Comparison of ENCODE assay signal across 8 cellular contexts in genomic region chr22:39388261-39389011, GRCh38. TPM values are rescaled to one million over a fixed set of nuclear protein-coding genes. Genes with fewer than 3 reads are reported as not detected.
A peak's percentile ranks its signal among the peaks of the same experiment; 100 is the strongest.
DNase-seq lines count a peak whose midpoint lies in the region; ATAC-seq and TF ChIP-seq lines count a peak whose summit lies in the region.

No MANE protein-coding gene starts in this region.

- peak; percentile 98 for DNase-seq in G401 (ENCODE audit: low spot score)
- peak; percentile 78 for DNase-seq in IMR-90
- DNase-seq in WERI-Rb-1 = peak; percentile 95
- peak in 44 of 61 donors; percentile 2 to 98 (median 42) for DNase-seq in caudate nucleus (lab: John Stamatoyannopoulos, UW)
- peak; percentile 100 for DNase-seq in iPS-NIHi7 (ENCODE audit: extremely low spot score)
- peak; percentile 38 for DNase-seq in smooth muscle cell (lab: John Stamatoyannopoulos, UW; ENCODE audit: unreplicated experiment)
- no peak for DNase-seq in NK-92 (lab: John Stamatoyannopoulos, UW; ENCODE audit: unreplicated experiment)

- intact Hi-C loops in IMR-90 (cut with micrococcal nuclease) = no loop called here

- H3K27me3 ChIP-seq in IMR-90 (ENCODE audit: control insufficient read depth, insufficient read depth, low read length) (no peaks in the 10 kb centered on the region), WERI-Rb-1 (ENCODE audit: insufficient read depth, low read depth, severe bottlenecking) (no peaks in the 10 kb centered on the region), smooth muscle cell (ENCODE audit: low read depth) (no peaks in the 10 kb centered on the region)

- H3K79me2 ChIP-seq in smooth muscle cell (ENCODE audit: low read depth) = no peaks in the 10 kb centered on the region

- no peak overlapping the region for H3K27ac ChIP-seq in IMR-90 (ENCODE audit: insufficient read depth, low read length)
- H3K27ac ChIP-seq in WERI-Rb-1 = no peak overlapping the region
- H3K27ac ChIP-seq in caudate nucleus (ENCODE audit: low read depth, low read length) = no peak overlapping the region
- no peak overlapping the region for H3K27ac ChIP-seq in smooth muscle cell (ENCODE audit: low read depth)

- no peak for TF ChIP-seq POLR2A in IMR-90 (IDR thresholded peaks at IDR 0.05; ENCODE audit: low read depth, low read length)

- whole genome bisulfite sequencing in IMR-90 (ENCODE audit: extremely low coverage in 2 of 2, insufficient read length in 1 of 2), 2 experiments = 3% methylated on average over 37 of the region's 56 CpGs; no CpG with 5 or more reads in 1 of the 2 experiments
- 3% methylated on average over 45 of the region's 56 CpGs for WGBS in smooth muscle cell (ENCODE audit: low lambda C conversion rate)

- peaks cover 3% of the 10 kb centered on the region for H3K9me1 ChIP-seq in IMR-90 (ENCODE audit: insufficient read depth, low read length)

- H3K23ac ChIP-seq in IMR-90 (ENCODE audit: low read depth, low read length) = no peak overlapping the region

- H3K36me3 ChIP-seq in IMR-90 (ENCODE audit: control insufficient read depth, insufficient read depth, low read length) (no peaks in the 10 kb centered on the region), WERI-Rb-1 (no peaks in the 10 kb centered on the region), smooth muscle cell (ENCODE audit: low read depth) (no peaks in the 10 kb centered on the region)

- H2BK120ac ChIP-seq in IMR-90 (ENCODE audit: low read depth, low read length) = no peak overlapping the region

- no peaks in the 10 kb centered on the region for H3K9me3 ChIP-seq in IMR-90 (ENCODE audit: control insufficient read depth, insufficient read depth, low read length)
- no peaks in the 10 kb centered on the region for H3K9me3 ChIP-seq in WERI-Rb-1 (ENCODE audit: severe bottlenecking)
- H3K9me3 ChIP-seq in smooth muscle cell (replicated peaks; ENCODE audit: low read depth) = no peaks in the 10 kb centered on the region

- H4K20me1 ChIP-seq in IMR-90 (ENCODE audit: insufficient read depth, low read length) (no peaks in the 10 kb centered on the region), smooth muscle cell (ENCODE audit: low read depth) (no peaks in the 10 kb centered on the region)

- H3F3A ChIP-seq in smooth muscle cell (ENCODE audit: low read depth) = no peaks in the 10 kb centered on the region

- H3K4me3 ChIP-seq in IMR-90 (ENCODE audit: insufficient read depth, low read depth, low read length) = peak overlapping the region; percentile 40
- H3K4me3 ChIP-seq in WERI-Rb-1 (ENCODE audit: low read depth, low read length) = peak overlapping the region; percentile 67
- H3K4me3 ChIP-seq in smooth muscle cell = peak overlapping the region; percentile 65

- CTCF ChIA-PET in IMR-90 (lab: Yijun Ruan, JAX) = no interaction called here

- H3K9ac ChIP-seq in IMR-90 (ENCODE audit: low read depth, low read length) (peak overlapping the region; percentile 47; the same call in 1 of the 2 replicates), smooth muscle cell (ENCODE audit: low read depth) (no peak overlapping the region)

- in situ Hi-C loops in G401 (cut with HindIII; ENCODE audit: low sequenced_read_pairs) = loop anchor here (25.0 kb wide), 1 partner anchor 99 kb away; no protein-coding TSS in a partner anchor
- in situ Hi-C loops in IMR-90 (cut with MboI; ENCODE audit: low sequenced_read_pairs) = no loop called here

- H3K18ac ChIP-seq in IMR-90 (ENCODE audit: low read depth, low read length) = no peak overlapping the region

- H3K4ac ChIP-seq in IMR-90 (ENCODE audit: low read depth, low read length) = no peak overlapping the region

- H3K4me2 ChIP-seq in IMR-90 (ENCODE audit: low read depth, low read length) (peak overlapping the region; percentile 87), smooth muscle cell (peak overlapping the region; percentile 95)

- BruUV-seq in IMR-90 (replicated peaks; lab: Mats Ljungman, UMichigan) = no TSS peak

- H2BK15ac ChIP-seq in IMR-90 (ENCODE audit: low read depth, low read length) = no peak overlapping the region

- no peak overlapping the region for H2BK5ac ChIP-seq in IMR-90 (ENCODE audit: low read depth, low read length, poor library complexity, severe bottlenecking)

- no peak for TF ChIP-seq RAD21 in IMR-90 (IDR thresholded peaks at IDR 0.05; ENCODE audit: low read length)

- TF ChIP-seq CTCF in IMR-90 (conservative IDR thresholded peaks at IDR 0.05; ENCODE audit: low read depth, low read length) (no peak), WERI-Rb-1 (IDR thresholded peaks at IDR 0.05; ENCODE audit: low read depth, low read length) (no peak), smooth muscle cell (IDR thresholded peaks at IDR 0.05; ENCODE audit: borderline replicate concordance, insufficient read depth, poor library complexity, severe bottlenecking) (no peak)

- H4K91ac ChIP-seq in IMR-90 (ENCODE audit: insufficient read depth, low read depth, low read length) = no peak overlapping the region

- H2AFZ ChIP-seq in IMR-90 (replicated peaks; ENCODE audit: low read length, poor library complexity) (peak overlapping the region; percentile 99), smooth muscle cell (ENCODE audit: low read depth) (peak overlapping the region; percentile 74)

- H4K8ac ChIP-seq in IMR-90 (ENCODE audit: low read depth in 2 of 2, low read length in 2 of 2) = peak overlapping the region in 1 of 2 experiments; percentile 30; a peak in 1 of 4 replicates

- dilution Hi-C loops in IMR-90 (cut with HindIII; ENCODE audit: low sequenced_read_pairs, unreplicated experiment) = no loop called here

- no peak overlapping the region for H4K5ac ChIP-seq in IMR-90 (ENCODE audit: low read depth, low read length)

- no peaks in the 10 kb centered on the region for H3K79me1 ChIP-seq in IMR-90 (ENCODE audit: low read depth in 1 of 2, low read length in 2 of 2)

- no peak overlapping the region for H3K56ac ChIP-seq in IMR-90 (ENCODE audit: extremely low read depth, insufficient read depth, low read length)

- H3K4me1 ChIP-seq in IMR-90 (ENCODE audit: control insufficient read depth, insufficient read depth, low read length) = peaks cover 11% of the 10 kb centered on the region
- no peaks in the 10 kb centered on the region for H3K4me1 ChIP-seq in smooth muscle cell (ENCODE audit: low read depth)

- no peak overlapping the region for H2AK5ac ChIP-seq in IMR-90 (ENCODE audit: low read depth, low read length)

- POLR2A ChIA-PET in IMR-90 (lab: Charles Lee; ENCODE audit: unreplicated experiment) = interaction anchor here (0.7 kb wide), 1 partner anchor 55 kb away, joined by 17 read pairs; no protein-coding TSS in a partner anchor

- no peak overlapping the region for H2BK20ac ChIP-seq in IMR-90 (ENCODE audit: low read depth, low read length)

- peak; percentile 99 for ATAC-seq in IMR-90 (ENCODE audit: low read depth)
- ATAC-seq in HG02852 (IDR thresholded peaks at IDR 0.05; ENCODE audit: unreplicated experiment) = no peak

- no peak overlapping the region for H3K14ac ChIP-seq in IMR-90 (replicated peaks; ENCODE audit: low read depth, low read length)

- peak overlapping the region; percentile 57 for H2AK9ac ChIP-seq in IMR-90 (replicated peaks; ENCODE audit: low read depth, low read length, poor library complexity)

TF ChIP-seq in IMR-90, 13 proteins besides CTCF, POLR2A, EP300 and RAD21:
- TF ChIP-seq MAZ (IDR thresholded peaks at IDR 0.05; ENCODE audit: borderline replicate concordance, low read depth, low read length) (peak; percentile 55; the same call in 1 of the 2 replicates), SMC3 (IDR thresholded peaks at IDR 0.05; ENCODE audit: low read depth, low read length) (no peak), CEBPB (IDR thresholded peaks at IDR 0.05; ENCODE audit: low read depth, low read length) (no peak)

RNA-seq across cellular contexts. Expression of gene TAB1, which starts 11.1 kb away (rescaled TPM):
- total RNA-seq in G401 (2014; rRNA removed; shearing (Covaris generic)) = 35.1 and 38.2 TPM in 2 replicates
- total RNA-seq in IMR-90 (2012; rRNA removed) (7.2 and 9.9 TPM in 2 replicates), smooth muscle cell (12.9 and 14.8 TPM in 2 replicates)
- polyA plus RNA-seq in IMR-90 (2012; rRNA removed) (18.8 and 26.0 TPM in 2 replicates), smooth muscle cell (11.1 and 13.6 TPM in 2 replicates)
- 32.3 and 42.2 TPM in 2 replicates for polyA plus RNA-seq in IMR-90 (2012; cell fraction: cytosol; rRNA removed)
- 24.3 and 49.5 TPM in 2 replicates for polyA plus RNA-seq in IMR-90 (2012; cell fraction: nucleus; rRNA removed; ENCODE audit: low replicate concordance)

RNA-seq across cellular contexts. Expression of gene SYNGR1, which starts 38.6 kb away (rescaled TPM):
- total RNA-seq in G401 (2014; rRNA removed; shearing (Covaris generic)) = 48.0 and 67.0 TPM in 2 replicates
- total RNA-seq in IMR-90 (2012; rRNA removed) = 6.3 and 19.7 TPM in 2 replicates
- polyA plus RNA-seq in IMR-90 (2012; rRNA removed) = 81.5 and 82.8 TPM in 2 replicates
- 12.5 and 103 TPM in 2 replicates for polyA plus RNA-seq in IMR-90 (2012; cell fraction: cytosol; rRNA removed)
- polyA plus RNA-seq in IMR-90 (2012; cell fraction: nucleus; rRNA removed; ENCODE audit: low replicate concordance) = 69.4 and 179 TPM in 2 replicates
- total RNA-seq in smooth muscle cell = 12.0 and 26.7 TPM in 2 replicates
- 55.7 and 58.0 TPM in 2 replicates for polyA plus RNA-seq in smooth muscle cell
